Comparison of ENCODE assay signal across 9 cellular contexts in genomic region chr5:79611046-79611829, GRCh38. TPM values are rescaled to one million over a fixed set of nuclear protein-coding genes. Genes with fewer than 3 reads are reported as not detected.
DNase-seq lines count a peak whose midpoint lies in the region; ATAC-seq, FAIRE-seq and TF ChIP-seq lines count a peak whose summit lies in the region.
"Had no signal": no experiment of that assay in that cellular context is flagged by ENCODE, and none has a peak within 500 bp of the region (broad histone marks: within the 10 kb centered on the region; RNA-seq: fewer than 3 reads in every experiment).

No MANE protein-coding gene starts in this region.

- H3K36me3 Mint-ChIP-seq in neural crest cell (ENCODE audit: low read depth), result peaks cover 16% of the 10 kb centered on the region

- no peak for TF ChIP-seq CTCF in BJ (IDR thresholded peaks at IDR 0.05; ENCODE audit: insufficient read depth, low read depth, low read length)
- TF ChIP-seq CTCF in neural crest cell (conservative IDR thresholded peaks at IDR 0.05), result no peak

- peak overlapping the region; percentile 86 for H3K9ac ChIP-seq in NT2/D1 (ENCODE audit: insufficient read length, low read depth)

- H3K27me3 ChIP-seq in BJ (ENCODE audit: control insufficient read depth, insufficient read depth, low read length) (no peaks in the 10 kb centered on the region), NT2/D1 (ENCODE audit: insufficient read depth, insufficient read length) (no peaks in the 10 kb centered on the region)

- no peak for DNase-seq in BJ (ENCODE audit: low read depth)
- no peak for DNase-seq in NT2/D1 (ENCODE audit: low read depth, low spot score)
- no peak for DNase-seq in neural crest cell (ENCODE audit: low read depth, low spot score)
- DNase-seq in SK-N-DZ (ENCODE audit: low spot score), result no peak
- DNase-seq in left colon, result no peak
- no peak for DNase-seq in activated effector memory CD4-positive, alpha-beta T cell treated with anti-CD3 and anti-CD28 coated beads, Interleukin-2, amount 50 U/mL, for 16 hours

- ATAC-seq in HG03159 (IDR thresholded peaks at IDR 0.05; ENCODE audit: unreplicated experiment) (no peak), left colon (no peak)

- POLR2A ChIA-PET in BJ (lab: Charles Lee), result no interaction called here

- H3K27me3 Mint-ChIP-seq in neural crest cell (ENCODE audit: low read depth), result peaks cover 2% of the 10 kb centered on the region

- H3K4me3 ChIP-seq in BJ (ENCODE audit: low read depth, low read length), result peak overlapping the region; percentile 27
- H3K4me3 ChIP-seq in NT2/D1 (ENCODE audit: insufficient read length, low read depth), result peak overlapping the region; percentile 40

- peak; percentile 31 for FAIRE-seq in endometrium (lab: Jason Lieb, UNC)
- FAIRE-seq: bronchial epithelial cell had no signal

- CTCF ChIA-PET in BJ (lab: Yijun Ruan, JAX), result interaction anchor here (0.6 to 1.0 kb wide), 2 partner anchors 10 to 1346 kb away, joined by 3 read pairs; no protein-coding TSS in a partner anchor

- peak overlapping the region; percentile 99 for H3K4me3 Mint-ChIP-seq in neural crest cell

- H3K36me3 ChIP-seq in BJ (ENCODE audit: control insufficient read depth, insufficient read depth, low read length) (no peaks in the 10 kb centered on the region), NT2/D1 (ENCODE audit: insufficient read depth, insufficient read length, low read length) (peaks cover 17% of the 10 kb centered on the region)

- 0 out of 2 replicates have a peak, but pooled peaks cover 1% of the 10 kb centered on the region for H3K9me3 ChIP-seq in NT2/D1 (ENCODE audit: insufficient read depth, low read length)

- no peak overlapping the region for H3K27ac Mint-ChIP-seq in neural crest cell (ENCODE audit: unreplicated experiment)

- H3K4me1 ChIP-seq in NT2/D1 (ENCODE audit: insufficient read depth, insufficient read length), result no peaks in the 10 kb centered on the region

- H3K4me1 Mint-ChIP-seq in neural crest cell, result peaks cover 35% of the 10 kb centered on the region

- intact Hi-C loops in left colon (cut with DNase I, micrococcal nuclease), result no loop called here

- H3K9me3 Mint-ChIP-seq in neural crest cell, result peaks cover 7% of the 10 kb centered on the region

RNA-seq across cellular contexts. Expression of gene TENT2, which starts 1.0 kb away (rescaled TPM):
- 21.0 and 36.8 TPM in 2 replicates for polyA plus RNA-seq in BJ (2011; rRNA removed)
- 28.1 and 28.2 TPM in 2 replicates for polyA minus RNA-seq in BJ (2011; rRNA and poly(A)+ RNA removed)
- 38.3 and 42.2 TPM in 2 replicates for total RNA-seq in neural crest cell
- 18.5 and 30.3 TPM in 2 replicates for polyA plus RNA-seq in SK-N-DZ (2014; cell fraction: cytosol; rRNA removed)
- 46.1 and 55.8 TPM in 2 replicates for polyA plus RNA-seq in SK-N-DZ (2014; cell fraction: nucleus; rRNA removed)
- 10 to 100 TPM; 60.3 to 67.6 TPM for total RNA-seq in left colon
